ENCODE assay signal across 9 cellular contexts in the genomic region with DNA sequence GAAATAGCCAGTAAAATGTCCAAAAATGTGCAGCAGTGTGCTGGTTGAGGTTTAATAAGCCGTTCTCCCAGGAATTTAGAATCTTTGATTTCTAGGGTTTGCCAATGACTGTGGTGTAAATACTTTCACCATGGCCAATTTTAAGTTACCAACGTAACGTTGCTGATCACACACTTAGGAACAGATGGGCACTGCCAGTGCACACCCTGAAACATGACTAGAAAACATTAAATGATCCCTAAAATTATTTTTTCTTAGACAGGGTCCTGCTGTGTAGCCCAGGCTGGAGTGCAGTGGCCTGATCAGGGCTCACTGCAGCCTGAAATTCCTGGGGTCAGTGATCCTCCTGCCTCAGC. TPM values are rescaled to one million over a fixed set of nuclear protein-coding genes. Genes with fewer than 3 reads are reported as not detected.
"Had no signal": no experiment of that assay in that cellular context is flagged by ENCODE, and none has a peak within 500 bp of the region (broad histone marks: within the 10 kb centered on the region; RNA-seq: fewer than 3 reads in every experiment).

No MANE protein-coding gene starts in this region.

- H3K9me3 Mint-ChIP-seq: IgD-negative memory B cell had no signal

- H3K27ac ChIP-seq: GM23248 had no signal

- H3K36me3 Mint-ChIP-seq: IgD-negative memory B cell had no signal

- H3K9me3 ChIP-seq: HAP-1 had no signal

- ATAC-seq: HCT116 had no signal

- H3K36me3 ChIP-seq: HAP-1 had no signal

- H3K4me3 ChIP-seq: GM23248, HAP-1 had no signal

- H3K4me3 Mint-ChIP-seq: IgD-negative memory B cell had no signal

- H3K4me1 ChIP-seq: HAP-1 had no signal

- DNase-seq: GM23248, GOT3, H7, KBM-7 had no signal

- H3K9ac ChIP-seq: GM23248 had no signal

RNA-seq across cellular contexts. Expression of gene CA5A, which starts 3.2 kb away (rescaled TPM):
- total RNA-seq: GM23248, H4, H7, HT-29 had no signal
- polyA plus RNA-seq: GM23248, IgD-negative memory B cell had no signal
